Comparison of ENCODE assay signal across 1 cellular context in genomic region chrX:65034292-65034640, GRCh38.
TF ChIP-seq lines count a peak whose summit lies in the region.

No MANE protein-coding gene starts in this region.

TF ChIP-seq in SK-N-SH treated with all-trans-retinoic acid at 6 μM for 48 hours, 23 proteins besides CTCF, POLR2A, EP300 and RAD21 (continued from another document):
- no peak for TF ChIP-seq POU6F1 (CRISPR knock-in tag; IDR thresholded peaks at IDR 0.05; ENCODE audit: borderline replicate concordance, low read depth)
- TF ChIP-seq ZFP3 (CRISPR knock-in tag; IDR thresholded peaks at IDR 0.05): no peak
- no peak for TF ChIP-seq ZC3H10 (CRISPR knock-in tag; IDR thresholded peaks at IDR 0.05)
- no peak for TF ChIP-seq PPARA (CRISPR knock-in tag; IDR thresholded peaks at IDR 0.05; ENCODE audit: borderline replicate concordance)
